ENCODE assay signal across 10 cellular contexts in genomic region chr4:188086858-188087257, GRCh38. TPM values are rescaled to one million over a fixed set of nuclear protein-coding genes. Genes with fewer than 3 reads are reported as not detected.
"Had no signal": no experiment of that assay in that cellular context is flagged by ENCODE, and none has a peak within 500 bp of the region (broad histone marks: within the 10 kb centered on the region; RNA-seq: fewer than 3 reads in every experiment).

No MANE protein-coding gene starts in this region.

- H3K27ac Mint-ChIP-seq: GM23338, HFFc6 had no signal

- DNase-seq: GM23248, GOT3, H7, H9, HCEC 1CT, HFFc6 had no signal

- H3K4me3 Mint-ChIP-seq: GM23338, H9, HFFc6 had no signal

- H3K9me3 Mint-ChIP-seq: GM23338, H9 had no signal

- ATAC-seq: GM23338, HCT116 had no signal

RNA-seq across cellular contexts. Expression of gene TRIML2, which starts 22.5 kb away (rescaled TPM):
- total RNA-seq: GM23248 had no signal

RNA-seq across cellular contexts. Expression of gene TRIML1, which starts 52.4 kb away (rescaled TPM):
- total RNA-seq: GM23248, GM23338, H1, H4, H7, H9, HFFc6 had no signal
